Comparison of ENCODE assay signal across 9 cellular contexts in genomic region chr17:27296427-27296979, GRCh38. TPM values are rescaled to one million over a fixed set of nuclear protein-coding genes. Genes with fewer than 3 reads are reported as not detected.
A peak's percentile ranks its signal among the peaks of the same experiment; 100 is the strongest.
DNase-seq lines count a peak whose midpoint lies in the region; ATAC-seq and TF ChIP-seq lines count a peak whose summit lies in the region.
"Had no signal": no experiment of that assay in that cellular context is flagged by ENCODE, and none has a peak within 500 bp of the region (broad histone marks: within the 10 kb centered on the region; RNA-seq: fewer than 3 reads in every experiment).

No MANE protein-coding gene starts in this region.

- H3K9me3 ChIP-seq in esophagus squamous epithelium, result no peaks in the 10 kb centered on the region

- peak overlapping the region; percentile 66 to 100 (median 98) for H3K27ac ChIP-seq in esophagus squamous epithelium

- peak overlapping the region; percentile 71 to 94 (median 90) for H3K4me3 ChIP-seq in esophagus squamous epithelium

- no peak for TF ChIP-seq CTCF in esophagus squamous epithelium (IDR thresholded peaks at IDR 0.05)

- peaks cover 30 to 70% (median 57%) of the 10 kb centered on the region in 3 donors for H3K4me1 ChIP-seq in esophagus squamous epithelium

- 11 to 12% methylated on average over 2 of the region's 2 CpGs for WGBS in esophagus squamous epithelium, 2 donors

- peak; percentile 70 for DNase-seq in GM04503 (ENCODE audit: low read depth)
- peak; percentile 79 for DNase-seq in SIG-M5 treated with dmso at 0.1 percent for 504 hours (lab: John Stamatoyannopoulos, UW; ENCODE audit: unreplicated experiment)
- no peak for DNase-seq in esophagus squamous epithelium (lab: John Stamatoyannopoulos, UW)
- peak; percentile 67 for DNase-seq in renal cortical epithelial cell (ENCODE audit: low read depth)
- no peak for DNase-seq in SKM-1 treated with dmso at 0.1 percent for 144 hours (lab: John Stamatoyannopoulos, UW; ENCODE audit: unreplicated experiment)
- DNase-seq in activated CD4-positive, alpha-beta T cell treated with anti-CD3 and anti-CD28 coated beads for 48 hours, result no peak
- no peak for DNase-seq in DMS53 (lab: John Stamatoyannopoulos, UW)
- DNase-seq: NCI-H524 had no signal

- ATAC-seq in HG03196 (IDR thresholded peaks at IDR 0.05; ENCODE audit: unreplicated experiment), result no peak

- H3K27me3 ChIP-seq in esophagus squamous epithelium, result no peaks in the 10 kb centered on the region

- intact Hi-C loops in esophagus squamous epithelium (cut with DNase I), result loop anchor here (10.0 kb wide), 1 partner anchor 52 kb away; no protein-coding TSS in a partner anchor

- H3K36me3 ChIP-seq in esophagus squamous epithelium, result peaks cover 0 to 7% (median 0%) of the 10 kb centered on the region in 3 donors

- TF ChIP-seq POLR2A in esophagus squamous epithelium (IDR thresholded peaks at IDR 0.05), result no peak

RNA-seq across cellular contexts. Expression of gene WSB1, which starts 2.6 kb away (rescaled TPM):
- total RNA-seq in esophagus squamous epithelium, result 100 to 1,000 TPM in 1 of 4 donors, 10 to 100 TPM in 3; 27.9 to 112 (median 62.8) TPM
- total RNA-seq in renal cortical epithelial cell, result 104 and 189 TPM in 2 replicates

Comparison
In these comparisons a context has a peak if more than half of its experiments do, and no peak if none do; other contexts are left out.
1. DNase-seq: peak in GM04503 (single experiment), SIG-M5 treated with dmso at 0.1 percent for 504 hours (single experiment) and renal cortical epithelial cell (single experiment); none in esophagus squamous epithelium (single experiment), SKM-1 treated with dmso at 0.1 percent for 144 hours (single experiment), activated CD4-positive, alpha-beta T cell treated with anti-CD3 and anti-CD28 coated beads for 48 hours (single experiment) and DMS53 (single experiment).